Comparison of ENCODE assay signal across 18 cellular contexts in the genomic region with DNA sequence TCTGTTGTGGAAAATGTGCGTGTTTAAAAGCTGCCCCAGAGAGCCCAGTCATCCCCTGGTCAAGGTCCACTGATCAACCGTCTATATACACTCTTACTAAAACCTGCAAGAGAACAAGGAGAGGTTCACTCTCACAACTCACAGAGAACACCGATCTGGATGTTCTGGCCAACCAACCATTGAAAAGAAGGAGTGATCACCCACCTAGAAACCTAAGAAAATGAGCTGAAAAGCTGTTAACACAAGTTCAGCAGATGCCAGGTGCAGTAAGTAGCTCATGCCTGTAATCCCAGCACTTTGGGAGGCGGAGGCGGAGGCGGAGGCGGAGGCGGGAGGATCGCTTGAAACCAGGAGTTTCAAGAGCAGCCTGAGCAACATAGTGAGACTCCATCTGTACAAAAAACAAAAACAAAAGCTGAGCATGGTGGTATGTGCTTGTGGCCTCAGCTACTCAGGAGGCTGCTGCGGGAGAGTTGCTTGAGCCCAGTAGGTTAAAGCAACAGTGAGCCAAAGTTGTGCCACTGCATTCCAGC. TPM values are rescaled to one million over a fixed set of nuclear protein-coding genes. Genes with fewer than 3 reads are reported as not detected.
DNase-seq lines count a peak whose midpoint lies in the region; ATAC-seq, FAIRE-seq and TF ChIP-seq lines count a peak whose summit lies in the region.
"Had no signal": no experiment of that assay in that cellular context is flagged by ENCODE, and none has a peak within 500 bp of the region (broad histone marks: within the 10 kb centered on the region; RNA-seq: fewer than 3 reads in every experiment).

No MANE protein-coding gene starts in this region.

- DNase-seq in activated CD4-positive, alpha-beta T cell treated with anti-CD3 and anti-CD28 coated beads for 36 hours, result no peak
- DNase-seq in activated CD4-positive, alpha-beta T cell treated with anti-CD3 and anti-CD28 coated beads, Interleukin-2, amount 50 U/mL, for 4 hours, result no peak
- DNase-seq in activated naive CD8-positive, alpha-beta T cell treated with anti-CD3 and anti-CD28 coated beads, Interleukin-2, amount 50 U/mL, for 24 hours, result no peak
- DNase-seq in trophoblast cell, result peak; percentile 73 to 88
- DNase-seq in mammary epithelial cell, result no peak
- no peak for DNase-seq in small intestine
- DNase-seq: activated CD4-positive, alpha-beta T cell treated with anti-CD3 and anti-CD28 coated beads, Interleukin-2, amount 50 U/mL, for 48 hours; esophagus squamous epithelium; hippocampal formation; left ventricle myocardium superior; NCI-H1930; NCI-H526; stomach had no signal

- POLR2A ChIA-PET in activated CD4-positive, alpha-beta T cell treated with anti-CD3 and anti-CD28 coated beads for 36 hours (lab: Charles Lee), result interaction anchor here (0.6 kb wide), 2 partner anchors 108 to 128 kb away, joined by 3 to 5 read pairs; no protein-coding TSS in a partner anchor

- no peak for ATAC-seq in activated CD4-positive, alpha-beta T cell treated with anti-CD3 and anti-CD28 coated beads for 36 hours
- ATAC-seq in HG02852 (IDR thresholded peaks at IDR 0.05; ENCODE audit: unreplicated experiment) (peak; percentile 33), GM19328 (IDR thresholded peaks at IDR 0.05; ENCODE audit: unreplicated experiment) (no peak)
- ATAC-seq in activated naive CD8-positive, alpha-beta T cell treated with anti-CD3 and anti-CD28 coated beads, Interleukin-2, amount 50 U/mL, for 24 hours, result no peak
- ATAC-seq: left ventricle myocardium superior had no signal

- H4K8ac ChIP-seq in trophoblast cell (ENCODE audit: low read depth, low read length), result no peak overlapping the region

- no peak overlapping the region for H3K23ac ChIP-seq in trophoblast cell (ENCODE audit: low read length)

- in situ Hi-C loops in mammary epithelial cell (cut with MboI; ENCODE audit: low sequenced_read_pairs in 2 of 2), result loop anchor here in 1 of 2 donors (25.0 kb wide), 1 partner anchor 404 kb away; a partner anchor contains a TSS

- H4K12ac ChIP-seq in trophoblast cell (ENCODE audit: low read depth, low read length), result no peak overlapping the region

- no peaks in the 10 kb centered on the region for H3K27me3 Mint-ChIP-seq in activated CD4-positive, alpha-beta T cell treated with anti-CD3 and anti-CD28 coated beads for 36 hours
- no peaks in the 10 kb centered on the region for H3K27me3 Mint-ChIP-seq in activated naive CD8-positive, alpha-beta T cell treated with anti-CD3 and anti-CD28 coated beads, Interleukin-2, amount 50 U/mL, for 24 hours

- BruUV-seq in mammary epithelial cell (replicated peaks; lab: Mats Ljungman, UMichigan), result no TSS peak

- H3K79me2 ChIP-seq in trophoblast cell (ENCODE audit: control insufficient read depth, insufficient read depth, low read length, poor library complexity) (no peaks in the 10 kb centered on the region), mammary epithelial cell (ENCODE audit: insufficient read depth, low read length) (peaks cover 27% of the 10 kb centered on the region)

- no peak overlapping the region for H2BK120ac ChIP-seq in trophoblast cell (ENCODE audit: insufficient read depth, low read length, poor library complexity)

- H4K91ac ChIP-seq in trophoblast cell (ENCODE audit: low read depth, low read length), result no peak overlapping the region

- H2BK12ac ChIP-seq in trophoblast cell (ENCODE audit: low read length), result no peak overlapping the region

- H3K4me1 ChIP-seq in trophoblast cell (ENCODE audit: control insufficient read depth in 1 of 2, insufficient read depth in 2 of 2, low read length in 2 of 2) (peaks cover 0 to 6% of the 10 kb centered on the region in 2 experiments), mammary epithelial cell (ENCODE audit: insufficient read depth, low read length) (no peaks in the 10 kb centered on the region), small intestine (ENCODE audit: control insufficient read depth in 2 of 2, insufficient read depth in 1 of 2, low read depth in 1 of 2, low read length in 1 of 2) (no peaks in the 10 kb centered on the region)
- H3K4me1 ChIP-seq: esophagus squamous epithelium, Peyer's patch had no signal

- dilution Hi-C loops in mammary epithelial cell (cut with HindIII; ENCODE audit: low sequenced_read_pairs), result no loop called here

- H3K4me2 ChIP-seq in trophoblast cell (ENCODE audit: low read length) (no peak overlapping the region), mammary epithelial cell (ENCODE audit: insufficient read depth, low read depth, low read length) (no peak overlapping the region)

- H3K9ac ChIP-seq in trophoblast cell (ENCODE audit: low read length) (no peak overlapping the region), mammary epithelial cell (ENCODE audit: insufficient read depth, low read length) (no peak overlapping the region)

- H3K9me3 ChIP-seq in trophoblast cell (ENCODE audit: insufficient read depth, low read depth, low read length) (no peaks in the 10 kb centered on the region), mammary epithelial cell (replicated peaks; ENCODE audit: insufficient read depth, low read length) (no peaks in the 10 kb centered on the region), small intestine (ENCODE audit: control insufficient read depth, low read depth) (no peaks in the 10 kb centered on the region)
- H3K9me3 ChIP-seq: esophagus squamous epithelium, Peyer's patch, stomach had no signal

- H2AK5ac ChIP-seq in trophoblast cell (ENCODE audit: low read length), result no peak overlapping the region

- TF ChIP-seq CTCF in mammary epithelial cell (conservative IDR thresholded peaks at IDR 0.05 in 1 of 2, IDR thresholded peaks at IDR 0.05 in 1 of 2; ENCODE audit: extremely low read depth in 1 of 2, insufficient read depth in 1 of 2, low read depth in 1 of 2, low read length in 2 of 2), result no peak

- H3K4me3 ChIP-seq in trophoblast cell (ENCODE audit: low read depth, low read length) (no peak overlapping the region), mammary epithelial cell (replicated peaks in 1 of 3; ENCODE audit: insufficient read depth in 1 of 3, low read depth in 2 of 3, low read length in 3 of 3) (no peak overlapping the region), small intestine (ENCODE audit: low read depth in 1 of 2, low read length in 2 of 2) (no peak overlapping the region)
- H3K4me3 ChIP-seq: esophagus squamous epithelium, Peyer's patch, stomach had no signal

- H3K4me3 Mint-ChIP-seq in activated CD4-positive, alpha-beta T cell treated with anti-CD3 and anti-CD28 coated beads for 36 hours, result no peak overlapping the region
- H3K4me3 Mint-ChIP-seq in activated naive CD8-positive, alpha-beta T cell treated with anti-CD3 and anti-CD28 coated beads, Interleukin-2, amount 50 U/mL, for 24 hours, result no peak overlapping the region
- H3K4me3 Mint-ChIP-seq: neural crest cell had no signal

- no peaks in the 10 kb centered on the region for H3K9me3 Mint-ChIP-seq in activated CD4-positive, alpha-beta T cell treated with anti-CD3 and anti-CD28 coated beads for 36 hours (ENCODE audit: low read depth)
- no peaks in the 10 kb centered on the region for H3K9me3 Mint-ChIP-seq in activated naive CD8-positive, alpha-beta T cell treated with anti-CD3 and anti-CD28 coated beads, Interleukin-2, amount 50 U/mL, for 24 hours
- H3K9me3 Mint-ChIP-seq: neural crest cell had no signal

- intact Hi-C loops in activated CD4-positive, alpha-beta T cell treated with anti-CD3 and anti-CD28 coated beads for 36 hours (cut with DNase I, micrococcal nuclease), result loop anchor here (5.0 kb wide), 5 partner anchors 86 to 659 kb away; a partner anchor contains a TSS
- intact Hi-C loops in mammary epithelial cell (cut with micrococcal nuclease), result no loop called here

- H3K36me3 Mint-ChIP-seq in activated CD4-positive, alpha-beta T cell treated with anti-CD3 and anti-CD28 coated beads for 36 hours (ENCODE audit: low read depth), result peaks cover 79% of the 10 kb centered on the region
- peaks cover 79% of the 10 kb centered on the region for H3K36me3 Mint-ChIP-seq in activated naive CD8-positive, alpha-beta T cell treated with anti-CD3 and anti-CD28 coated beads, Interleukin-2, amount 50 U/mL, for 24 hours (ENCODE audit: low read depth)

- no peaks in the 10 kb centered on the region for H3K79me1 ChIP-seq in trophoblast cell (ENCODE audit: low read length)

- no peak overlapping the region for H3K14ac ChIP-seq in trophoblast cell (ENCODE audit: low read length)

- no peak overlapping the region for H2AFZ ChIP-seq in trophoblast cell (ENCODE audit: insufficient read depth, low read length, poor library complexity)
- no peak overlapping the region for H2AFZ ChIP-seq in mammary epithelial cell (ENCODE audit: low read depth, low read length)

- no peaks in the 10 kb centered on the region for H4K20me1 ChIP-seq in mammary epithelial cell (ENCODE audit: insufficient read depth, low read length)

- WGBS in trophoblast cell (ENCODE audit: extremely low coverage, insufficient coverage, insufficient read length), result no CpG with 5 or more reads among the region's 10 CpGs
- 100% methylated on average over 4 of the region's 10 CpGs for WGBS in mammary epithelial cell (ENCODE audit: low coverage, missing lambda C conversion rate)
- 86 to 92% (median 90%) methylated on average over 10 of the region's 10 CpGs for whole genome bisulfite sequencing in small intestine, 3 donors

- H3K4ac ChIP-seq in trophoblast cell (ENCODE audit: low read depth, low read length), result no peak overlapping the region

- no peak overlapping the region for H2BK5ac ChIP-seq in trophoblast cell (ENCODE audit: low read depth, low read length, poor library complexity)

- FAIRE-seq in small intestine (lab: Jason Lieb, UNC), result no peak
- FAIRE-seq: A204.1 had no signal

- H3K36me3 ChIP-seq in trophoblast cell (ENCODE audit: control insufficient read depth in 1 of 2, insufficient read depth in 2 of 2, low read length in 2 of 2) (peaks cover 37 to 47% of the 10 kb centered on the region in 2 experiments), mammary epithelial cell (ENCODE audit: insufficient read depth, low read length) (peaks cover 27% of the 10 kb centered on the region), small intestine (ENCODE audit: control insufficient read depth in 2 of 2, insufficient read depth in 2 of 2, low read length in 2 of 2) (peaks cover 27 to 37% of the 10 kb centered on the region in 2 donors)

- peak overlapping the region; percentile 16 for H3K27ac ChIP-seq in trophoblast cell (ENCODE audit: low read depth, low read length)
- H3K27ac ChIP-seq in mammary epithelial cell (ENCODE audit: insufficient read depth, low read depth, low read length), result no peak overlapping the region
- H3K27ac ChIP-seq in small intestine (ENCODE audit: low read depth in 1 of 2, low read length in 1 of 2), result no peak overlapping the region
- H3K27ac ChIP-seq: esophagus squamous epithelium, stomach had no signal

- H3K4me1 Mint-ChIP-seq in activated CD4-positive, alpha-beta T cell treated with anti-CD3 and anti-CD28 coated beads for 36 hours, result peaks cover 63% of the 10 kb centered on the region
- H3K4me1 Mint-ChIP-seq in activated naive CD8-positive, alpha-beta T cell treated with anti-CD3 and anti-CD28 coated beads, Interleukin-2, amount 50 U/mL, for 24 hours, result peaks cover 69% of the 10 kb centered on the region
- H3K4me1 Mint-ChIP-seq: neural crest cell had no signal

- CTCF ChIA-PET in activated CD4-positive, alpha-beta T cell treated with anti-CD3 and anti-CD28 coated beads for 36 hours (lab: Charles Lee), result interaction anchor here (0.9 to 1.1 kb wide), 2 partner anchors 10 to 14 kb away, joined by 3 to 4 read pairs; a partner anchor contains a TSS
- CTCF ChIA-PET in mammary epithelial cell (lab: Charles Lee; ENCODE audit: low non-redundant PET), result no interaction called here

- no peak overlapping the region for H3K18ac ChIP-seq in trophoblast cell (ENCODE audit: low read length)

- H3K27me3 ChIP-seq in trophoblast cell (ENCODE audit: insufficient read depth, low read length) (no peaks in the 10 kb centered on the region), mammary epithelial cell (ENCODE audit: insufficient read depth, low read length) (no peaks in the 10 kb centered on the region), small intestine (ENCODE audit: control insufficient read depth in 2 of 2, insufficient read depth in 2 of 2, low read length in 2 of 2) (no peaks in the 10 kb centered on the region)
- H3K27me3 ChIP-seq: esophagus squamous epithelium, Peyer's patch, stomach had no signal

- H3K27ac Mint-ChIP-seq in activated CD4-positive, alpha-beta T cell treated with anti-CD3 and anti-CD28 coated beads for 36 hours, result peak overlapping the region; percentile 98
- peak overlapping the region; percentile 84 for H3K27ac Mint-ChIP-seq in activated naive CD8-positive, alpha-beta T cell treated with anti-CD3 and anti-CD28 coated beads, Interleukin-2, amount 50 U/mL, for 24 hours

RNA-seq across cellular contexts. Expression of a gene that starts 14.5 kb away (rescaled TPM):
- total RNA-seq in activated CD4-positive, alpha-beta T cell treated with anti-CD3 and anti-CD28 coated beads for 36 hours, result 10 to 100 TPM; 23.0 to 24.6 TPM
- polyA plus RNA-seq in trophoblast cell (2013), result 22.2 and 23.6 TPM in 2 replicates
- total RNA-seq in mammary epithelial cell, result 10 to 100 TPM; 33.3 to 39.2 TPM
- polyA plus RNA-seq in mammary epithelial cell (22.7 TPM), small intestine (10 to 100 TPM; 14.6 to 19.0 (median 15.9) TPM)
- polyA minus RNA-seq in mammary epithelial cell, result 16.8 TPM

RNA-seq across cellular contexts. Expression of a gene that starts 41.7 kb away (rescaled TPM):
- total RNA-seq in activated CD4-positive, alpha-beta T cell treated with anti-CD3 and anti-CD28 coated beads for 36 hours, result under 1 TPM in 1 of 2 experiments, not detected in 1; 0.39 TPM
- under 0.01 TPM in 1 of 2 replicates, not detected in the other for polyA plus RNA-seq in trophoblast cell (2013)
- total RNA-seq in mammary epithelial cell, result not detected
- polyA plus RNA-seq in mammary epithelial cell (not detected), small intestine (not detected)
- not detected for polyA minus RNA-seq in mammary epithelial cell
- total RNA-seq: esophagus squamous epithelium, left ventricle myocardium superior, neural crest cell, Peyer's patch had no signal
- polyA plus RNA-seq: stomach had no signal

Comparison
In these comparisons a context has a peak if more than half of its experiments do, and no peak if none do; other contexts are left out.
1. DNase-seq: peak in trophoblast cell (2 of 2); none in activated CD4-positive, alpha-beta T cell treated with anti-CD3 and anti-CD28 coated beads for 36 hours (single experiment), activated CD4-positive, alpha-beta T cell treated with anti-CD3 and anti-CD28 coated beads, Interleukin-2, amount 50 U/mL, for 4 hours (0 of 2), activated naive CD8-positive, alpha-beta T cell treated with anti-CD3 and anti-CD28 coated beads, Interleukin-2, amount 50 U/mL, for 24 hours (single experiment), mammary epithelial cell (single experiment) and small intestine (single experiment).